In the genomic region with DNA sequence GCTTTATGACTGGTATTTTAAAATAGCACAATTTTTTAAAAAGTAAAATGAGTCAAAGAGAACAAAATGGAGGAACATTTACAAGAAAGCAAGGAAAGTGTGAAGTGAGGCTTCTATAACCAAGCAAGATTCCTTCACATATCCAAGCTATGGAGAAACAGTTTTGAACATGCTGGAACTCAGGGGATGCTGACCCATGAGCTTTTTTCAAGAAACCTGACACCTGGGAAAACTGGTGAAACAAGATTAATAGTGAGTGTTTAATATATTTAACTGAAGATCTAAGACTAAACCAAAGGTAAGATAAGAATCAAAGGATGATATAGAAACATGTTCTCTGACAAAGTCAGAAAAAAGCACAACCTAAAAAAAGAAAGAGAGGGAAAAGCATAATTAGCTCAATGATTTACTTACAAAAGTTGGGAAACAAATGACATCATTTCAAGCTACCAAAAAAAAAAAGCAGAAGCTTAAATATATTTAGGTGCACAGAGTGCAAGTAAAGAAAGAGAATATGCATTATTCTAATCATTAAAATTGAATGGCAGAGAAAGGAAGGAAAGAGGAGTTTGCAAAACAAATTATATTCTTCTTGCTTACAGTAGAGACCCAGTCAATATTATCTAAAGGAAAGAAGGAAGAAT, we compare ENCODE assay signal across 11 cellular contexts. TPM values are rescaled to one million over a fixed set of nuclear protein-coding genes. Genes with fewer than 3 reads are reported as not detected.
DNase-seq lines count a peak whose midpoint lies in the region; TF ChIP-seq lines count a peak whose summit lies in the region.
"Had no signal": no experiment of that assay in that cellular context is flagged by ENCODE, and none has a peak within 500 bp of the region (broad histone marks: within the 10 kb centered on the region; RNA-seq: fewer than 3 reads in every experiment).

No MANE protein-coding gene starts in this region.

- H3K36me3 ChIP-seq in prostate gland = no peaks in the 10 kb centered on the region

- TF ChIP-seq CTCF in prostate gland (IDR thresholded peaks at IDR 0.05) = no peak

- H3K4me3 Mint-ChIP-seq in activated CD4-positive, alpha-beta T cell treated with anti-CD3 and anti-CD28 coated beads, Interleukin-2, amount 10 ng/mL, durations not matched to agents 24 days and 14 days = peak overlapping the region; percentile 85
- H3K4me3 Mint-ChIP-seq in dendritic cell treated with granulocyte-macrophage colony-stimulating factor and Interleukin-4, amounts not matched to agents 40 ng/mL and 50 ng/mL, for 4 days = no peak overlapping the region

- H3K9me3 ChIP-seq in prostate gland = no peaks in the 10 kb centered on the region

- no peaks in the 10 kb centered on the region for H3K9me3 Mint-ChIP-seq in activated CD4-positive, alpha-beta T cell treated with anti-CD3 and anti-CD28 coated beads, Interleukin-2, amount 10 ng/mL, durations not matched to agents 24 days and 14 days
- H3K9me3 Mint-ChIP-seq in dendritic cell treated with granulocyte-macrophage colony-stimulating factor and Interleukin-4, amounts not matched to agents 40 ng/mL and 50 ng/mL, for 4 days = no peaks in the 10 kb centered on the region

- no peak overlapping the region for H3K4me3 ChIP-seq in prostate gland
- H3K4me3 ChIP-seq: SK-N-MC had no signal

- no peaks in the 10 kb centered on the region for H3K27me3 ChIP-seq in prostate gland (replicated peaks; ENCODE audit: insufficient read depth)

- intact Hi-C loops in activated CD4-positive, alpha-beta T cell treated with anti-CD3 and anti-CD28 coated beads, Interleukin-2, amount 10 ng/mL, durations not matched to agents 24 days and 14 days (cut with micrococcal nuclease) = loop anchor here (10.0 kb wide), 1 partner anchor 142 kb away; no protein-coding TSS in a partner anchor
- intact Hi-C loops in dendritic cell treated with granulocyte-macrophage colony-stimulating factor and Interleukin-4, amounts not matched to agents 40 ng/mL and 50 ng/mL, for 4 days (cut with micrococcal nuclease) = loop anchor here (10.0 kb wide), 1 partner anchor 942 kb away; no protein-coding TSS in a partner anchor
- intact Hi-C loops in prostate gland (cut with DNase I) = no loop called here

- H3K4me1 Mint-ChIP-seq in activated CD4-positive, alpha-beta T cell treated with anti-CD3 and anti-CD28 coated beads, Interleukin-2, amount 10 ng/mL, durations not matched to agents 24 days and 14 days = peaks cover 19% of the 10 kb centered on the region
- H3K4me1 Mint-ChIP-seq in dendritic cell treated with granulocyte-macrophage colony-stimulating factor and Interleukin-4, amounts not matched to agents 40 ng/mL and 50 ng/mL, for 4 days (ENCODE audit: low read depth) = peaks cover 27% of the 10 kb centered on the region

- H3K4me1 ChIP-seq in prostate gland (replicated peaks) = no peaks in the 10 kb centered on the region

- H3K27me3 Mint-ChIP-seq in activated CD4-positive, alpha-beta T cell treated with anti-CD3 and anti-CD28 coated beads, Interleukin-2, amount 10 ng/mL, durations not matched to agents 24 days and 14 days = peaks cover 7% of the 10 kb centered on the region
- no peaks in the 10 kb centered on the region for H3K27me3 Mint-ChIP-seq in dendritic cell treated with granulocyte-macrophage colony-stimulating factor and Interleukin-4, amounts not matched to agents 40 ng/mL and 50 ng/mL, for 4 days

- H3K36me3 Mint-ChIP-seq in activated CD4-positive, alpha-beta T cell treated with anti-CD3 and anti-CD28 coated beads, Interleukin-2, amount 10 ng/mL, durations not matched to agents 24 days and 14 days (ENCODE audit: low read depth) = no peaks in the 10 kb centered on the region
- peaks cover 19% of the 10 kb centered on the region for H3K36me3 Mint-ChIP-seq in dendritic cell treated with granulocyte-macrophage colony-stimulating factor and Interleukin-4, amounts not matched to agents 40 ng/mL and 50 ng/mL, for 4 days (ENCODE audit: low read depth)

- no peak for DNase-seq in activated CD4-positive, alpha-beta T cell treated with anti-CD3 and anti-CD28 coated beads, Interleukin-2, amount 10 ng/mL, durations not matched to agents 24 days and 14 days
- no peak for DNase-seq in activated CD4-positive, alpha-beta T cell treated with anti-CD3 and anti-CD28 coated beads for 4 hours
- peak; percentile 23 for DNase-seq in NOMO-1 treated with DMSO at 0.1 percent for 48 hours (lab: John Stamatoyannopoulos, UW; ENCODE audit: unreplicated experiment)
- no peak for DNase-seq in prostate gland (ENCODE audit: low spot score)
- no peak for DNase-seq in retina
- DNase-seq in stimulated activated CD4-positive, alpha-beta T cell treated with anti-CD3 and anti-CD28 coated beads, Interleukin-15, amount 100 ng/mL, for 24 hours = no peak
- no peak for DNase-seq in stimulated activated CD4-positive, alpha-beta T cell treated with anti-CD3 and anti-CD28 coated beads, Interleukin-4, amount 100 ng/mL, for 1 hour
- DNase-seq: cortex of kidney; stimulated activated CD4-positive, alpha-beta T cell treated with anti-CD3 and anti-CD28 coated beads, Interleukin-2, amount 100 ng/mL, for 24 hours had no signal

- H3K27ac ChIP-seq in prostate gland = peak overlapping the region; percentile 81 to 86
- H3K27ac ChIP-seq: SK-N-MC had no signal

- no peak for TF ChIP-seq POLR2A in prostate gland (IDR thresholded peaks at IDR 0.05)

- no peak overlapping the region for H3K27ac Mint-ChIP-seq in activated CD4-positive, alpha-beta T cell treated with anti-CD3 and anti-CD28 coated beads, Interleukin-2, amount 10 ng/mL, durations not matched to agents 24 days and 14 days
- H3K27ac Mint-ChIP-seq in dendritic cell treated with granulocyte-macrophage colony-stimulating factor and Interleukin-4, amounts not matched to agents 40 ng/mL and 50 ng/mL, for 4 days = peak overlapping the region; percentile 91

RNA-seq across cellular contexts. Expression of a gene that starts 24.9 kb away (rescaled TPM):
- total RNA-seq in activated CD4-positive, alpha-beta T cell treated with anti-CD3 and anti-CD28 coated beads, Interleukin-2, amount 10 ng/mL, durations not matched to agents 24 days and 14 days = 2.1 and 3.9 TPM in 2 replicates
- total RNA-seq in prostate gland = 10 to 100 TPM in 1 of 2 donors, 1 to 10 TPM in 1; 7.5 to 20.8 TPM

RNA-seq across cellular contexts. Expression of a gene that starts 45.0 kb away (rescaled TPM):
- 202 and 209 TPM in 2 replicates for total RNA-seq in activated CD4-positive, alpha-beta T cell treated with anti-CD3 and anti-CD28 coated beads, Interleukin-2, amount 10 ng/mL, durations not matched to agents 24 days and 14 days
- 10 to 100 TPM; 56.2 to 79.1 TPM for total RNA-seq in prostate gland

RNA-seq across cellular contexts. Expression of a gene that starts 45.2 kb away (rescaled TPM):
- 81.6 and 89.1 TPM in 2 replicates for total RNA-seq in activated CD4-positive, alpha-beta T cell treated with anti-CD3 and anti-CD28 coated beads, Interleukin-2, amount 10 ng/mL, durations not matched to agents 24 days and 14 days
- total RNA-seq in prostate gland = 10 to 100 TPM; 48.3 to 65.7 TPM
